ENCODE assay signal across 12 cellular contexts in genomic region chr10:42975558-42976352, GRCh38.
DNase-seq lines count a peak whose midpoint lies in the region; ATAC-seq, FAIRE-seq and TF ChIP-seq lines count a peak whose summit lies in the region.
"Had no signal": no experiment of that assay in that cellular context is flagged by ENCODE, and none has a peak within 500 bp of the region (broad histone marks: within the 10 kb centered on the region; RNA-seq: fewer than 3 reads in every experiment).

No MANE protein-coding gene starts in this region.

- no peaks in the 10 kb centered on the region for H3K9me1 ChIP-seq in keratinocyte (ENCODE audit: control insufficient read depth, extremely low read depth, insufficient read depth, low read length)

- no peak for TF ChIP-seq EP300 in A549 (IDR thresholded peaks at IDR 0.05)

- no peaks in the 10 kb centered on the region for H3K36me3 ChIP-seq in keratinocyte (ENCODE audit: control insufficient read depth in 2 of 2, extremely low read depth in 1 of 2, insufficient read depth in 2 of 2, low read length in 2 of 2)
- H3K36me3 ChIP-seq: heart right ventricle, Peyer's patch had no signal

- peaks cover 0 to 1% (median 0%) of the 10 kb centered on the region in 3 donors for H3K27me3 Mint-ChIP-seq in immature natural killer cell (ENCODE audit: low read depth in 3 of 3)
- H3K27me3 Mint-ChIP-seq: activated naive CD8-positive, alpha-beta T cell had no signal

- H3K36me3 Mint-ChIP-seq in immature natural killer cell, result no peaks in the 10 kb centered on the region
- H3K36me3 Mint-ChIP-seq: activated naive CD8-positive, alpha-beta T cell had no signal

- no peak for TF ChIP-seq CTCF in A549 (IDR thresholded peaks at IDR 0.05)
- TF ChIP-seq CTCF in GM12875 (IDR thresholded peaks at IDR 0.05; ENCODE audit: borderline replicate concordance, insufficient read depth, low read depth, low read length), result peak; percentile 23; the same call in 1 of the 2 replicates
- TF ChIP-seq CTCF in keratinocyte (optimal IDR thresholded peaks at IDR 0.05 in 1 of 3, IDR thresholded peaks at IDR 0.05 in 1 of 3, conservative IDR thresholded peaks at IDR 0.05 in 1 of 3; ENCODE audit: extremely low read depth in 1 of 3, insufficient read depth in 2 of 3, low read length in 3 of 3), result peak; percentile 20 to 66 (median 57)

- peaks cover 2% of the 10 kb centered on the region for H3K27me3 ChIP-seq in keratinocyte (ENCODE audit: control insufficient read depth, extremely low read depth, insufficient read depth, low read length)
- H3K27me3 ChIP-seq: Peyer's patch had no signal

- no peaks in the 10 kb centered on the region for H4K20me1 ChIP-seq in keratinocyte (ENCODE audit: control insufficient read depth, extremely low read depth, insufficient read depth, low read length)

- H3K4me2 ChIP-seq in A549 (no peak overlapping the region), keratinocyte (ENCODE audit: control insufficient read depth, extremely low read depth, insufficient read depth, low read depth, low read length) (no peak overlapping the region)

- H3K27ac ChIP-seq in A549 (no peak overlapping the region), keratinocyte (ENCODE audit: control insufficient read depth, insufficient read depth, low read length) (no peak overlapping the region)
- H3K27ac ChIP-seq: heart right ventricle, Peyer's patch had no signal

- H3K9ac ChIP-seq in keratinocyte (ENCODE audit: control insufficient read depth, extremely low read depth, insufficient read depth, low read length), result no peak overlapping the region

- H3K4me1 Mint-ChIP-seq in immature natural killer cell, result no peaks in the 10 kb centered on the region

- H3K9me3 Mint-ChIP-seq in immature natural killer cell, result no peaks in the 10 kb centered on the region

- no peak for TF ChIP-seq POLR2A in A549 (IDR thresholded peaks at IDR 0.05; ENCODE audit: low read length)

- H2AFZ ChIP-seq in keratinocyte (ENCODE audit: control insufficient read depth, low read length), result no peak overlapping the region

- CTCF ChIA-PET in A549 (lab: Yijun Ruan, JAX), result interaction anchor here (0.7 kb wide), 1 partner anchor 99 kb away, joined by 3 read pairs; no protein-coding TSS in a partner anchor

- FAIRE-seq in A549 (lab: Jason Lieb, UNC) (no peak), keratinocyte (lab: Jason Lieb, UNC) (no peak)

- dilution Hi-C loops in keratinocyte (cut with MboI; ENCODE audit: extremely low pct_ligation_motif_present, low sequenced_read_pairs), result no loop called here

- no peak overlapping the region for H3K27ac Mint-ChIP-seq in immature natural killer cell
- H3K27ac Mint-ChIP-seq: activated naive CD8-positive, alpha-beta T cell had no signal

- DNase-seq in A549 (ENCODE audit: low read depth in 1 of 2, low spot score in 1 of 2) (peak; percentile 14 to 18), RPMI8226 (peak; percentile 46), keratinocyte (ENCODE audit: low read depth, low spot score) (no peak), cerebellum (ENCODE audit: low spot score) (no peak), ecto neural progenitor cell (ENCODE audit: low spot score) (no peak), immature natural killer cell (no peak)
- DNase-seq: midbrain had no signal

- no peak overlapping the region for H3K4me3 ChIP-seq in A549
- no peak overlapping the region for H3K4me3 ChIP-seq in GM12875 (ENCODE audit: low read depth, low read length)
- H3K4me3 ChIP-seq in keratinocyte (ENCODE audit: control insufficient read depth in 2 of 3, extremely low read depth in 1 of 3, insufficient read depth in 2 of 3, low read depth in 1 of 3, low read length in 3 of 3), result no peak overlapping the region
- H3K4me3 ChIP-seq: heart right ventricle, Peyer's patch had no signal

- no peaks in the 10 kb centered on the region for H3K79me2 ChIP-seq in keratinocyte (ENCODE audit: control insufficient read depth, insufficient read depth, low read length)

- ATAC-seq in A549 (peak in 1 of 2 experiments; percentile 85; a peak in 3 of 6 replicates), HG03432 (IDR thresholded peaks at IDR 0.05; ENCODE audit: unreplicated experiment) (no peak)
- ATAC-seq: heart right ventricle had no signal

- 59% methylated on average over 17 of the region's 21 CpGs for WGBS in A549 (ENCODE audit: missing lambda C conversion rate)

- H3K4me1 ChIP-seq in A549 (no peaks in the 10 kb centered on the region), keratinocyte (ENCODE audit: control insufficient read depth, extremely low read depth, insufficient read depth, low read length) (no peaks in the 10 kb centered on the region)
- H3K4me1 ChIP-seq: Peyer's patch had no signal

- no peak overlapping the region for H3K4me3 Mint-ChIP-seq in immature natural killer cell
- H3K4me3 Mint-ChIP-seq: activated naive CD8-positive, alpha-beta T cell had no signal

- POLR2A ChIA-PET in A549 (lab: Yijun Ruan, JAX), result no interaction called here

- no peaks in the 10 kb centered on the region for H3K9me3 ChIP-seq in A549
- H3K9me3 ChIP-seq in keratinocyte (ENCODE audit: control insufficient read depth, low read depth, low read length), result no peaks in the 10 kb centered on the region
- H3K9me3 ChIP-seq: heart right ventricle, Peyer's patch had no signal

- peak in 1 of 2 experiments; percentile 21; a peak in 1 of 5 replicates for TF ChIP-seq RAD21 in A549 (conservative IDR thresholded peaks at IDR 0.05 in 1 of 2, IDR thresholded peaks at IDR 0.05 in 1 of 2)

TF ChIP-seq in A549, 52 proteins besides CTCF, POLR2A, EP300 and RAD21:
- TF ChIP-seq MYC (IDR thresholded peaks at IDR 0.05; ENCODE audit: borderline replicate concordance, low read length) (no peak), NPAS2 (CRISPR knock-in tag; IDR thresholded peaks at IDR 0.05; ENCODE audit: borderline replicate concordance) (no peak), NR3C1 (IDR thresholded peaks at IDR 0.05) (no peak), BHLHE40 (IDR thresholded peaks at IDR 0.05; ENCODE audit: low read depth, low read length) (no peak), FOSB (CRISPR knock-in tag; IDR thresholded peaks at IDR 0.05) (no peak), PHF8 (IDR thresholded peaks at IDR 0.05; ENCODE audit: borderline replicate concordance, low read depth) (no peak), CHD4 (IDR thresholded peaks at IDR 0.05; ENCODE audit: borderline replicate concordance) (no peak), HOXB13 (CRISPR knock-in tag; IDR thresholded peaks at IDR 0.05; ENCODE audit: low read depth) (no peak), FOSL2 (IDR thresholded peaks at IDR 0.05) (no peak), FOSL2 (CRISPR knock-in tag; IDR thresholded peaks at IDR 0.05) (no peak), HOXA7 (CRISPR knock-in tag; IDR thresholded peaks at IDR 0.05) (no peak), SREBF2 (IDR thresholded peaks at IDR 0.05) (no peak), JUNB (IDR thresholded peaks at IDR 0.05) (no peak), CBX2 (IDR thresholded peaks at IDR 0.05; ENCODE audit: borderline replicate concordance, low read depth) (no peak), PBX3 (IDR thresholded peaks at IDR 0.05) (no peak)

Comparison
In these comparisons a context has a peak if more than half of its experiments do, and no peak if none do; other contexts are left out.
1. DNase-seq: peak in A549 (2 of 2) and RPMI8226 (single experiment); none in keratinocyte (single experiment), cerebellum (single experiment), ecto neural progenitor cell (single experiment) and immature natural killer cell (0 of 3).